In genomic region chr17:11383157-11383556, GRCh38 we compare ENCODE assay signal across 7 cellular contexts.
"Had no signal": no experiment of that assay in that cellular context is flagged by ENCODE, and none has a peak within 500 bp of the region (broad histone marks: within the 10 kb centered on the region; RNA-seq: fewer than 3 reads in every experiment).

No MANE protein-coding gene starts in this region.

- H3K36me3 Mint-ChIP-seq: IgD-negative memory B cell had no signal

- H3K27ac ChIP-seq: HL-60 had no signal

- H3K27ac Mint-ChIP-seq: GM23338, H9, HFFc6, IgD-negative memory B cell had no signal

- ATAC-seq: GM23338, HepG2 had no signal

- H3K4me3 ChIP-seq: GM23338 had no signal

- H3K27me3 Mint-ChIP-seq: IgD-negative memory B cell had no signal

- H3K4me3 Mint-ChIP-seq: GM23338, H9, HFFc6, IgD-negative memory B cell had no signal

- H3K4me1 Mint-ChIP-seq: GM23338, H9, IgD-negative memory B cell had no signal

- DNase-seq: H9, HCEC 1CT, HFFc6 had no signal
